In the genomic region with DNA sequence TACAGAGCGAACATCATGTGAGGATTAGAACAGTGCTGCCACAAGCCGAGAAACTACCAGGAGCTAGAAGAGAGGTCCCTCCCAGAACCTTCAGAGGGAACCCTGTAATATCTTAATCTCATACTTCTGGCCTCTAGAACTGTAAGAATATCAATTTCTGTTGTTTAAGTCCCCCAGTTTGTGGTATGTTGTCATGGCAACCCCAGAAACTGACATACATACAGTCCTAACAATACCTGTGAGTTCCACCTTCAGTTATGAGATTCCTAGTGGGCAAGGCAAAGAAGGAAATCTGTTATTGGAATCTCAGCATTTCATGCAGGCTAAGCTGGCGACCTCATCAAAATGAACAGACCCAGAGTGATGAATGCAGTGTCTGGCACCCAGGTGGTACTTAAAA, we compare ENCODE assay signal across 19 cellular contexts. TPM values are rescaled to one million over a fixed set of nuclear protein-coding genes. Genes with fewer than 3 reads are reported as not detected.
A peak's percentile ranks its signal among the peaks of the same experiment; 100 is the strongest.
DNase-seq lines count a peak whose midpoint lies in the region; ATAC-seq, FAIRE-seq and TF ChIP-seq lines count a peak whose summit lies in the region.
"Had no signal": no experiment of that assay in that cellular context is flagged by ENCODE, and none has a peak within 500 bp of the region (broad histone marks: within the 10 kb centered on the region; RNA-seq: fewer than 3 reads in every experiment).

No MANE protein-coding gene starts in this region.

- H3K4me2 ChIP-seq in K562 (ENCODE audit: insufficient read depth, low read length) (no peak overlapping the region), smooth muscle cell (no peak overlapping the region)

- no peaks in the 10 kb centered on the region for H3K36me3 Mint-ChIP-seq in activated naive CD4-positive, alpha-beta T cell treated with anti-CD3 and anti-CD28 coated beads for 36 hours (ENCODE audit: low read depth)
- H3K36me3 Mint-ChIP-seq: CD14-positive monocyte; CD4-positive, alpha-beta memory T cell had no signal

- no peaks in the 10 kb centered on the region for H3F3A ChIP-seq in smooth muscle cell (ENCODE audit: low read depth)

- WGBS in K562 (ENCODE audit: insufficient coverage, low coverage, missing lambda C conversion rate) = 48% methylated on average over 3 of the region's 3 CpGs
- 92% methylated on average over 3 of the region's 3 CpGs for WGBS in smooth muscle cell (ENCODE audit: low lambda C conversion rate)

- in situ Hi-C loops in K562 (cut with MboI) = no loop called here

- no peaks in the 10 kb centered on the region for H3K27me3 Mint-ChIP-seq in activated naive CD4-positive, alpha-beta T cell treated with anti-CD3 and anti-CD28 coated beads for 36 hours (ENCODE audit: low read depth)
- H3K27me3 Mint-ChIP-seq: CD4-positive, alpha-beta memory T cell had no signal

- DNase-seq in cardiac septum (ENCODE audit: low spot score) (peak; percentile 29), Right ventricle myocardium inferior (ENCODE audit: missing footprints) (no peak), NCI-H226 (peak; percentile 12), K562 (ENCODE audit: extremely low read depth in 1 of 4, low spot score in 3 of 4) (peak in 2 of 4 experiments; percentile 25 to 26), smooth muscle cell (lab: John Stamatoyannopoulos, UW; ENCODE audit: unreplicated experiment) (no peak), frontal cortex (ENCODE audit: low spot score in 2 of 2) (no peak)
- DNase-seq in activated naive CD4-positive, alpha-beta T cell treated with anti-CD3 and anti-CD28 coated beads for 36 hours = no peak
- DNase-seq: 8988T; CD4-positive, alpha-beta memory T cell; DMS153; DND-41 had no signal

- H3K9me3 ChIP-seq in K562 (replicated peaks; ENCODE audit: control insufficient read depth, insufficient read depth, low read depth, low read length) (no peaks in the 10 kb centered on the region), smooth muscle cell (replicated peaks; ENCODE audit: low read depth) (no peaks in the 10 kb centered on the region)
- H3K9me3 ChIP-seq: BLaER1, HAP-1 had no signal

- no peak for TF ChIP-seq EP300 in K562 (IDR thresholded peaks at IDR 0.05; ENCODE audit: low read length)

- no peak overlapping the region for H2AFZ ChIP-seq in K562 (ENCODE audit: low read depth, low read length)
- H2AFZ ChIP-seq in smooth muscle cell (ENCODE audit: low read depth) = no peak overlapping the region

- no TSS peak for BruUV-seq in K562 (replicated peaks; lab: Mats Ljungman, UMichigan)

- FAIRE-seq in K562 (lab: Jason Lieb, UNC) (no peak), frontal cortex (lab: Jason Lieb, UNC) (no peak)
- FAIRE-seq: GM12892, GM18507 had no signal

- H3K4me1 Mint-ChIP-seq in activated naive CD4-positive, alpha-beta T cell treated with anti-CD3 and anti-CD28 coated beads for 36 hours (ENCODE audit: low read depth) = peaks cover 8% of the 10 kb centered on the region

- no peak overlapping the region for H3K27ac ChIP-seq in K562 (ENCODE audit: extremely low read depth, low read depth, low read length)
- peak overlapping the region; percentile 68 for H3K27ac ChIP-seq in smooth muscle cell (ENCODE audit: low read depth)
- H3K27ac ChIP-seq: BLaER1, GM23248, HL-60 had no signal

- H3K79me2 ChIP-seq in K562 (ENCODE audit: control insufficient read depth, insufficient read depth, low read length) (no peaks in the 10 kb centered on the region), smooth muscle cell (ENCODE audit: low read depth) (no peaks in the 10 kb centered on the region)

- no peaks in the 10 kb centered on the region for H4K20me1 ChIP-seq in K562 (replicated peaks; ENCODE audit: control insufficient read depth, insufficient read depth, low read length)
- H4K20me1 ChIP-seq in smooth muscle cell (ENCODE audit: low read depth) = no peaks in the 10 kb centered on the region
- H4K20me1 ChIP-seq: BLaER1 had no signal

- no peaks in the 10 kb centered on the region for H3K36me3 ChIP-seq in K562 (ENCODE audit: control insufficient read depth, insufficient read depth, low read length)
- no peaks in the 10 kb centered on the region for H3K36me3 ChIP-seq in smooth muscle cell (ENCODE audit: low read depth)
- H3K36me3 ChIP-seq: BLaER1, HAP-1 had no signal

- no peak overlapping the region for H3K27ac Mint-ChIP-seq in activated naive CD4-positive, alpha-beta T cell treated with anti-CD3 and anti-CD28 coated beads for 36 hours
- H3K27ac Mint-ChIP-seq: CD14-positive monocyte; CD4-positive, alpha-beta memory T cell had no signal

- H3K4me1 ChIP-seq in K562 (replicated peaks in 1 of 2; ENCODE audit: control insufficient read depth in 2 of 2, insufficient read depth in 2 of 2, low read length in 2 of 2) = peaks cover 6 to 12% of the 10 kb centered on the region in 2 experiments; a peak in 4 of 5 replicates
- H3K4me1 ChIP-seq in smooth muscle cell (ENCODE audit: low read depth) = no peaks in the 10 kb centered on the region

- POLR2A ChIA-PET in K562 (lab: Yijun Ruan, JAX) = interaction anchor here (0.5 to 0.9 kb wide), 2 partner anchors 9 to 39 kb away, joined by 3 to 4 read pairs; no protein-coding TSS in a partner anchor

- no peak for TF ChIP-seq POLR2A in K562 (conservative IDR thresholded peaks at IDR 0.05)

- H3K4me3 ChIP-seq in K562 (no peak overlapping the region), smooth muscle cell (no peak overlapping the region)
- H3K4me3 ChIP-seq: BLaER1, HAP-1 had no signal

- no peak overlapping the region for H3K4me3 Mint-ChIP-seq in activated naive CD4-positive, alpha-beta T cell treated with anti-CD3 and anti-CD28 coated beads for 36 hours
- H3K4me3 Mint-ChIP-seq: CD14-positive monocyte; CD4-positive, alpha-beta memory T cell had no signal

- no peak for TF ChIP-seq RAD21 in K562 (CRISPR knock-in tag; conservative IDR thresholded peaks at IDR 0.05 in 1 of 2, IDR thresholded peaks at IDR 0.05 in 1 of 2)

- intact Hi-C loops in cardiac septum (cut with DNase I) (no loop called here), Right ventricle myocardium inferior (cut with DNase I) (no loop called here), K562 (cut with micrococcal nuclease) (no loop called here)
- intact Hi-C loops in activated naive CD4-positive, alpha-beta T cell treated with anti-CD3 and anti-CD28 coated beads for 36 hours (cut with micrococcal nuclease) = no loop called here

- TF ChIP-seq CTCF in K562 (IDR thresholded peaks at IDR 0.05 in 2 of 3, conservative IDR thresholded peaks at IDR 0.05 in 1 of 3; ENCODE audit: insufficient read depth in 2 of 3, low read depth in 1 of 3, low read length in 3 of 3) (no peak), smooth muscle cell (IDR thresholded peaks at IDR 0.05; ENCODE audit: borderline replicate concordance, insufficient read depth, poor library complexity, severe bottlenecking) (no peak)

- H3K27me3 ChIP-seq in K562 (ENCODE audit: control insufficient read depth in 2 of 2, insufficient read depth in 2 of 2, low read length in 2 of 2) (0 out of 5 replicates have a peak, but pooled peaks cover 0 to 2% of the 10 kb centered on the region in 2 experiments), smooth muscle cell (ENCODE audit: low read depth) (no peaks in the 10 kb centered on the region)
- H3K27me3 ChIP-seq: BLaER1 had no signal

- no peak overlapping the region for H3K9ac ChIP-seq in K562 (ENCODE audit: insufficient read depth in 1 of 2, low read depth in 2 of 2, low read length in 2 of 2)
- no peak overlapping the region for H3K9ac ChIP-seq in smooth muscle cell (ENCODE audit: low read depth)
- H3K9ac ChIP-seq: BLaER1, GM23248 had no signal

- H3K9me1 ChIP-seq in K562 (ENCODE audit: control insufficient read depth, insufficient read depth, low read length) = no peaks in the 10 kb centered on the region

- CTCF ChIA-PET in K562 (lab: Yijun Ruan, JAX; ENCODE audit: low intra/inter-chr PET ratio) = no interaction called here
- CTCF ChIA-PET in activated naive CD4-positive, alpha-beta T cell treated with anti-CD3 and anti-CD28 coated beads for 36 hours (lab: Charles Lee) = interaction anchor here (0.8 to 1.0 kb wide), 2 partner anchors 11 to 82 kb away, joined by 4 read pairs; no protein-coding TSS in a partner anchor

- no peaks in the 10 kb centered on the region for H3K9me3 Mint-ChIP-seq in activated naive CD4-positive, alpha-beta T cell treated with anti-CD3 and anti-CD28 coated beads for 36 hours
- H3K9me3 Mint-ChIP-seq: CD4-positive, alpha-beta memory T cell had no signal

- ATAC-seq in Right ventricle myocardium inferior = no peak
- no peak for ATAC-seq in K562
- no peak for ATAC-seq in HG03135 (IDR thresholded peaks at IDR 0.05; ENCODE audit: unreplicated experiment)

RNA-seq across cellular contexts. Expression of gene ZBTB49, which starts 42.5 kb away (rescaled TPM):
- 7.7 TPM for total RNA-seq in cardiac septum
- total RNA-seq in Right ventricle myocardium inferior = 4.0 TPM
- total RNA-seq in K562 (2011; cell fraction: chromatin; rRNA removed; ENCODE audit: low replicate concordance) = 11.7 and 15.6 TPM in 2 replicates
- 6.3 and 7.4 TPM in 2 replicates for total RNA-seq in K562 (2011; cell fraction: nucleolus; rRNA removed)
- total RNA-seq in K562 (2011; cell fraction: nucleoplasm; rRNA removed) = 5.8 and 9.2 TPM in 2 replicates
- total RNA-seq in K562 (2014; rRNA removed) = 3.2 and 7.0 TPM in 2 replicates
- 4.2 and 5.6 TPM in 2 replicates for total RNA-seq in K562 (2014; rRNA removed; fragmentation: Illumina TruSeq; extraction: Trizol)
- total RNA-seq in K562 (2015; rRNA removed; fragmentation: Illumina TruSeq; extraction: Trizol) = 3.9 and 4.6 TPM in 2 replicates
- total RNA-seq in K562 (2021) = 2.9 and 3.6 TPM in 2 replicates
- 4.4 and 4.7 TPM in 2 replicates for polyA plus RNA-seq in K562 (2011; rRNA removed)
- 2.4 and 2.9 TPM in 2 replicates for polyA plus RNA-seq in K562 (2011; cell fraction: cytosol; rRNA removed)
- 5.0 and 9.3 TPM in 2 replicates for polyA plus RNA-seq in K562 (2011; cell fraction: nucleus; rRNA removed)
- polyA plus RNA-seq in K562 (2012) = 2.3 TPM in 2 replicates
- 4.2 and 4.4 TPM in 2 replicates for polyA plus RNA-seq in K562 (2014; fragmentation: Illumina TruSeq; extraction: Trizol)
- under 1 TPM; 0.49 to 0.69 TPM for polyA plus RNA-seq in K562 (2014; fragmentation: Nextera tagmentation; extraction: Ambion mirVana)
- polyA plus RNA-seq in K562 (2014; rRNA removed) = 5.6 and 8.0 TPM in 2 replicates
- 7.6 and 8.5 TPM in 2 replicates for polyA minus RNA-seq in K562 (2011; rRNA and poly(A)+ RNA removed)
- polyA minus RNA-seq in K562 (2011; cell fraction: cytosol; rRNA and poly(A)+ RNA removed) = 2.4 and 2.8 TPM in 2 replicates
- polyA minus RNA-seq in K562 (2011; cell fraction: nucleus; rRNA and poly(A)+ RNA removed) = 5.7 and 7.8 TPM in 2 replicates
- 4.3 and 6.3 TPM in 2 replicates for total RNA-seq in smooth muscle cell
- 4.2 and 4.6 TPM in 2 replicates for polyA plus RNA-seq in smooth muscle cell
- 8.6 TPM for total RNA-seq in frontal cortex
- total RNA-seq in activated naive CD4-positive, alpha-beta T cell treated with anti-CD3 and anti-CD28 coated beads for 36 hours = 1 to 10 TPM; 4.2 to 4.5 TPM

RNA-seq across cellular contexts. Expression of gene LYAR, which starts 42.6 kb away (rescaled TPM):
- total RNA-seq in cardiac septum (21.2 TPM), Right ventricle myocardium inferior (11.3 TPM), K562 (2014; rRNA removed) (121 and 133 TPM in 2 replicates), K562 (2014; rRNA removed; fragmentation: Illumina TruSeq; extraction: Trizol) (154 and 156 TPM in 2 replicates), K562 (2015; rRNA removed; fragmentation: Illumina TruSeq; extraction: Trizol) (165 and 172 TPM in 2 replicates), K562 (2021) (72.9 and 73.4 TPM in 2 replicates), smooth muscle cell (12.5 and 13.7 TPM in 2 replicates), frontal cortex (7.7 TPM)
- total RNA-seq in K562 (2011; cell fraction: chromatin; rRNA removed; ENCODE audit: low replicate concordance) = 19.5 and 40.6 TPM in 2 replicates
- total RNA-seq in K562 (2011; cell fraction: nucleolus; rRNA removed) = 12.2 and 14.2 TPM in 2 replicates
- total RNA-seq in K562 (2011; cell fraction: nucleoplasm; rRNA removed) = 17.2 and 20.7 TPM in 2 replicates
- polyA plus RNA-seq in K562 (2011; rRNA removed) (28.9 and 44.5 TPM in 2 replicates), K562 (2014; fragmentation: Illumina TruSeq; extraction: Trizol) (128 and 166 TPM in 2 replicates), K562 (2014; fragmentation: Nextera tagmentation; extraction: Ambion mirVana) (10 to 100 TPM; 28.3 to 28.9 TPM), K562 (2014; rRNA removed) (112 and 127 TPM in 2 replicates), smooth muscle cell (8.1 and 11.4 TPM in 2 replicates)
- polyA plus RNA-seq in K562 (2011; cell fraction: cytosol; rRNA removed) = 5.4 and 10.3 TPM in 2 replicates
- polyA plus RNA-seq in K562 (2011; cell fraction: nucleus; rRNA removed) = 8.3 and 11.1 TPM in 2 replicates
- polyA plus RNA-seq in K562 (2012) = 48.3 and 109 TPM in 2 replicates
- polyA minus RNA-seq in K562 (2011; rRNA and poly(A)+ RNA removed) = 25.1 and 27.9 TPM in 2 replicates
- 10.1 and 12.6 TPM in 2 replicates for polyA minus RNA-seq in K562 (2011; cell fraction: cytosol; rRNA and poly(A)+ RNA removed)
- polyA minus RNA-seq in K562 (2011; cell fraction: nucleus; rRNA and poly(A)+ RNA removed) = 10.6 and 19.1 TPM in 2 replicates
- 10 to 100 TPM; 42.3 to 42.4 TPM for total RNA-seq in activated naive CD4-positive, alpha-beta T cell treated with anti-CD3 and anti-CD28 coated beads for 36 hours

RNA-seq across cellular contexts. Expression of gene NSG1, which starts 54.4 kb away (rescaled TPM):
- total RNA-seq in cardiac septum (2.6 TPM), Right ventricle myocardium inferior (8.9 TPM), K562 (2014; rRNA removed) (not detected in 2 replicates), K562 (2014; rRNA removed; fragmentation: Illumina TruSeq; extraction: Trizol) (not detected in 2 replicates), K562 (2015; rRNA removed; fragmentation: Illumina TruSeq; extraction: Trizol) (not detected in 2 replicates), K562 (2021) (not detected in 2 replicates), smooth muscle cell (11.4 and 15.4 TPM in 2 replicates), frontal cortex (302 TPM)
- not detected in 2 replicates for total RNA-seq in K562 (2011; cell fraction: chromatin; rRNA removed; ENCODE audit: low replicate concordance)
- not detected in 2 replicates for total RNA-seq in K562 (2011; cell fraction: nucleolus; rRNA removed)
- not detected in 2 replicates for total RNA-seq in K562 (2011; cell fraction: nucleoplasm; rRNA removed)
- polyA plus RNA-seq in K562 (2011; rRNA removed) (not detected in 2 replicates), K562 (2014; fragmentation: Illumina TruSeq; extraction: Trizol) (not detected in 2 replicates), K562 (2014; fragmentation: Nextera tagmentation; extraction: Ambion mirVana) (not detected), K562 (2014; rRNA removed) (not detected in 2 replicates), smooth muscle cell (8.4 and 19.0 TPM in 2 replicates)
- polyA plus RNA-seq in K562 (2011; cell fraction: cytosol; rRNA removed) = not detected in 2 replicates
- 0.04 TPM in 1 of 2 replicates, not detected in the other for polyA plus RNA-seq in K562 (2011; cell fraction: nucleus; rRNA removed)
- polyA plus RNA-seq in K562 (2012) = 0.10 TPM in 1 of 2 replicates, not detected in the other
- not detected in 2 replicates for polyA minus RNA-seq in K562 (2011; rRNA and poly(A)+ RNA removed)
- not detected in 2 replicates for polyA minus RNA-seq in K562 (2011; cell fraction: cytosol; rRNA and poly(A)+ RNA removed)
- not detected in 2 replicates for polyA minus RNA-seq in K562 (2011; cell fraction: nucleus; rRNA and poly(A)+ RNA removed)
- 1 to 10 TPM; 1.9 to 2.1 TPM for total RNA-seq in activated naive CD4-positive, alpha-beta T cell treated with anti-CD3 and anti-CD28 coated beads for 36 hours

Comparison
In these comparisons a context has a peak if more than half of its experiments do, and no peak if none do; other contexts are left out.
1. DNase-seq: peak in cardiac septum (single experiment) and NCI-H226 (single experiment); none in Right ventricle myocardium inferior (single experiment), smooth muscle cell (single experiment), frontal cortex (0 of 2) and activated naive CD4-positive, alpha-beta T cell treated with anti-CD3 and anti-CD28 coated beads for 36 hours (single experiment).
2. RNA of gene NSG1, which starts 54.4 kb away (total RNA-seq): 302 TPM in frontal cortex (single experiment); 11.4 to 15.4 TPM in smooth muscle cell, 8.9 TPM in Right ventricle myocardium inferior (single experiment), 2.6 TPM in cardiac septum (single experiment), 1.9 to 2.1 TPM in activated naive CD4-positive, alpha-beta T cell treated with anti-CD3 and anti-CD28 coated beads for 36 hours and not detected in K562; every median in the first group is over 10 times any median in the second.